10 cellular contexts compared by ENCODE assay signal in the genomic region with DNA sequence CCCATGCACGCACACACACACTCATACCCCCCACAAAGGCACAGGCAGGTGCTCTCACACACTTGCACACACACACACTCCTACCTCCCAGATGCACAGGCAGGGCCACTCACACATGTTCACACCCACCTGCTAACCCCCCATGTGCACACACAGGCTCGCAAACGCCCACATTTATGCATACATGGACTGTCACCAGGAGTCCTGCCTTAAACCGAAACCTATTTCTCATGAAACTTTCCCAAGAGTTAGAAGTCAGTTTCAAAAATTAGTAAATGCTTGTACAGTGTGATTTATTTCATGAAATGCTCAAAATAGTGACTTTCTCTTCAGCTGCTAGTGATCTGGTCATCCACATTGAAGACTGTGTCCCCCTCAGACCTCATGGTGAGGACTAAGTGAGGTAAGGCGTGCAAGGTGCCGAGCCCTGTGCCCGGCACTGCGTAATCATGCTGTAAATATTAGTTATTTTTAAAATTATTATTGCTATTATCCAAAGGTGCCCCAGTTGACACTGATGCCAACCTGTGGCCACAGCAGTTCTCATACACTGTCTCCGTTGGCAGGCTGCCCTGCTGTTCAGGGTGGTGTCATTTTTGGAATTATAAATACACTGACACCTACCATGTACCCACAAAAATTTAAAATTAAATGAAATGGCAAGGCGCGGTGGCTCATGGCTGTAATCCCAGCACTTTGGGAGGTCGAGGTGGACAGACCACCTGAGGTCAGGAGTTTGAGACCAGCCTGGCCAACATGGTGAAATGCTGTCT. TPM values are rescaled to one million over a fixed set of nuclear protein-coding genes. Genes with fewer than 3 reads are reported as not detected.
A peak's percentile ranks its signal among the peaks of the same experiment; 100 is the strongest.
DNase-seq lines count a peak whose midpoint lies in the region; ATAC-seq and TF ChIP-seq lines count a peak whose summit lies in the region.
"Had no signal": no experiment of that assay in that cellular context is flagged by ENCODE, and none has a peak within 500 bp of the region (broad histone marks: within the 10 kb centered on the region; RNA-seq: fewer than 3 reads in every experiment).

No MANE protein-coding gene starts in this region.

- H3K36me3 ChIP-seq in KOPT-K1 (ENCODE audit: insufficient read depth, low read length): no peaks in the 10 kb centered on the region
- H3K36me3 ChIP-seq: esophagus squamous epithelium had no signal

- H3K9me3 Mint-ChIP-seq in central memory CD8-positive, alpha-beta T cell: no peaks in the 10 kb centered on the region
- no peaks in the 10 kb centered on the region for H3K9me3 Mint-ChIP-seq in type B pancreatic cell

- peak overlapping the region; percentile 59 for H3K27ac ChIP-seq in KOPT-K1 (ENCODE audit: low read depth, low read length, poor library complexity, severe bottlenecking)

- no peak for ATAC-seq in central memory CD8-positive, alpha-beta T cell (replicated peaks; ENCODE audit: extremely low read depth, poor library complexity, severe bottlenecking)
- ATAC-seq in GM19397 (IDR thresholded peaks at IDR 0.05; ENCODE audit: unreplicated experiment) (no peak), GM19328 (IDR thresholded peaks at IDR 0.05; ENCODE audit: unreplicated experiment) (no peak)

- H3K9me3 ChIP-seq in KOPT-K1 (ENCODE audit: insufficient read depth, low read length, poor library complexity, severe bottlenecking): no peaks in the 10 kb centered on the region
- H3K9me3 ChIP-seq: esophagus squamous epithelium had no signal

- TF ChIP-seq CTCF in type B pancreatic cell (conservative IDR thresholded peaks at IDR 0.05): no peak

- H3K4me1 Mint-ChIP-seq in central memory CD8-positive, alpha-beta T cell: peaks cover 22% of the 10 kb centered on the region
- H3K4me1 Mint-ChIP-seq in type B pancreatic cell (ENCODE audit: unreplicated experiment): peaks cover 26% of the 10 kb centered on the region

- peak overlapping the region; percentile 65 for H3K4me3 Mint-ChIP-seq in central memory CD8-positive, alpha-beta T cell
- H3K4me3 Mint-ChIP-seq in type B pancreatic cell: no peak overlapping the region

- H3K27ac Mint-ChIP-seq in central memory CD8-positive, alpha-beta T cell (ENCODE audit: low read depth): peak overlapping the region; percentile 86
- peak overlapping the region; percentile 93 for H3K27ac Mint-ChIP-seq in type B pancreatic cell

- peaks cover 8% of the 10 kb centered on the region for H3K36me3 Mint-ChIP-seq in central memory CD8-positive, alpha-beta T cell (ENCODE audit: insufficient read depth)
- H3K36me3 Mint-ChIP-seq in type B pancreatic cell: peaks cover 8% of the 10 kb centered on the region

- no peaks in the 10 kb centered on the region for H3K27me3 Mint-ChIP-seq in central memory CD8-positive, alpha-beta T cell
- H3K27me3 Mint-ChIP-seq in type B pancreatic cell: no peaks in the 10 kb centered on the region

- DNase-seq in stimulated activated CD4-positive, alpha-beta T cell treated with anti-CD3 and anti-CD28 coated beads, Interleukin-12 subunit alpha, Interleukin-12 subunit beta, amount 100 ng/mL, for 4 hours: peak; percentile 36
- DNase-seq in stimulated activated CD4-positive, alpha-beta T cell treated with anti-CD3 and anti-CD28 coated beads, Interleukin-1b, Interleukin-23, amount 100 ng/mL, for 48 hours: no peak
- no peak for DNase-seq in central memory CD8-positive, alpha-beta T cell (ENCODE audit: low spot score in 2 of 2)
- DNase-seq in type B pancreatic cell (ENCODE audit: extremely low spot score, unreplicated experiment) (no peak), T1000 (lab: John Stamatoyannopoulos, UW) (no peak)
- DNase-seq: amniotic stem cell, esophagus squamous epithelium had no signal

RNA-seq across cellular contexts. Expression of gene CNNM4, which starts 12.4 kb away (rescaled TPM):
- 14.0 and 17.7 TPM in 2 replicates for total RNA-seq in type B pancreatic cell (ENCODE audit: low replicate concordance)

RNA-seq across cellular contexts. Expression of gene LMAN2L, which starts 33.2 kb away (rescaled TPM):
- total RNA-seq in type B pancreatic cell (ENCODE audit: low replicate concordance): 31.3 and 31.9 TPM in 2 replicates

RNA-seq across cellular contexts. Expression of gene CNNM3, which starts 43.0 kb away (rescaled TPM):
- total RNA-seq in type B pancreatic cell (ENCODE audit: low replicate concordance): 28.3 and 30.8 TPM in 2 replicates
